Comparison of ENCODE assay signal across 1 cellular context in genomic region chr6:32867559-32868256, GRCh38.
TF ChIP-seq lines count a peak whose summit lies in the region.

No MANE protein-coding gene starts in this region.

TF ChIP-seq in GM23338, 12 proteins besides CTCF, POLR2A, EP300 and RAD21 (continued from another document):
- TF ChIP-seq ZNF462 (CRISPR knock-in tag; IDR thresholded peaks at IDR 0.05) (no peak), NANOG (IDR thresholded peaks at IDR 0.05; ENCODE audit: borderline replicate concordance) (no peak), POLR2AphosphoS5 (IDR thresholded peaks at IDR 0.05; ENCODE audit: low read depth) (no peak), ETS1 (IDR thresholded peaks at IDR 0.05) (no peak), STAT1 (IDR thresholded peaks at IDR 0.05; ENCODE audit: unreplicated experiment) (no peak), ZNF114 (CRISPR knock-in tag; IDR thresholded peaks at IDR 0.05) (no peak), EZH2 (IDR thresholded peaks at IDR 0.05; ENCODE audit: low read depth, unreplicated experiment) (no peak), CREB1 (CRISPR knock-in tag; IDR thresholded peaks at IDR 0.05; ENCODE audit: low read depth) (no peak), ZNF331 (CRISPR knock-in tag; IDR thresholded peaks at IDR 0.05; ENCODE audit: low read depth) (no peak), JUNB (IDR thresholded peaks at IDR 0.05; ENCODE audit: unreplicated experiment) (no peak), REST (IDR thresholded peaks at IDR 0.05; ENCODE audit: unreplicated experiment) (no peak)
